Comparison of ENCODE assay signal across 8 cellular contexts in genomic region chr6:70884074-70884983, GRCh38.
A peak's percentile ranks its signal among the peaks of the same experiment; 100 is the strongest.
DNase-seq lines count a peak whose midpoint lies in the region; ATAC-seq and TF ChIP-seq lines count a peak whose summit lies in the region.

No MANE protein-coding gene starts in this region.

- intact Hi-C loops in uterus (cut with DNase I; ENCODE audit: low total_unique reads), result no loop called here

- H3K4me1 ChIP-seq in uterus, result no peaks in the 10 kb centered on the region

- H3K36me3 ChIP-seq in uterus, result no peaks in the 10 kb centered on the region

- H3K9me3 ChIP-seq in uterus, result no peaks in the 10 kb centered on the region

- DNase-seq in DMS 273 treated with DMSO at 0.1 percent for 48 hours (lab: John Stamatoyannopoulos, UW) (peak; percentile 32), KBM-7 (peak; percentile 74), RPMI8226 (peak; percentile 82), globus pallidus (ENCODE audit: low spot score) (peak; percentile 51), pons (ENCODE audit: low spot score) (peak; percentile 59), uterus (peak; percentile 24 to 26)
- peak; percentile 33 for DNase-seq in activated gamma-delta T cell treated with anti-CD3 and anti-CD28 coated beads, Interleukin-2, amount 50 U/mL, for 16 hours (ENCODE audit: low read depth)

- no peak for TF ChIP-seq POLR2A in uterus (IDR thresholded peaks at IDR 0.05)

- no peaks in the 10 kb centered on the region for H3K27me3 ChIP-seq in uterus

- H3K4me3 ChIP-seq in uterus, result no peak overlapping the region

- peak; percentile 81 for ATAC-seq in GM21390 (IDR thresholded peaks at IDR 0.05; ENCODE audit: unreplicated experiment)

- H3K27ac ChIP-seq in uterus, result no peak overlapping the region

- peak; percentile 68 to 84 (median 75) for TF ChIP-seq CTCF in uterus (IDR thresholded peaks at IDR 0.05)

- in situ Hi-C loops in KBM-7 (cut with MboI; ENCODE audit: low pct_unique_long_range_greater_than_20kb, low sequenced_read_pairs), result loop anchor here (25.0 kb wide), 1 partner anchor 172 kb away; no protein-coding TSS in a partner anchor

Comparison
In these comparisons a context has a peak if more than half of its experiments do, and no peak if none do; other contexts are left out.
1. DNase-seq: peak in every context shown above with its lines; median percentile 82 in RPMI8226; 74 in KBM-7; 59 in pons; 51 in globus pallidus; 33 in activated gamma-delta T cell treated with anti-CD3 and anti-CD28 coated beads, Interleukin-2, amount 50 U/mL, for 16 hours; 32 in DMS 273 treated with DMSO at 0.1 percent for 48 hours; 25 in uterus.